ENCODE assay signal across 1 cellular context in the genomic region with DNA sequence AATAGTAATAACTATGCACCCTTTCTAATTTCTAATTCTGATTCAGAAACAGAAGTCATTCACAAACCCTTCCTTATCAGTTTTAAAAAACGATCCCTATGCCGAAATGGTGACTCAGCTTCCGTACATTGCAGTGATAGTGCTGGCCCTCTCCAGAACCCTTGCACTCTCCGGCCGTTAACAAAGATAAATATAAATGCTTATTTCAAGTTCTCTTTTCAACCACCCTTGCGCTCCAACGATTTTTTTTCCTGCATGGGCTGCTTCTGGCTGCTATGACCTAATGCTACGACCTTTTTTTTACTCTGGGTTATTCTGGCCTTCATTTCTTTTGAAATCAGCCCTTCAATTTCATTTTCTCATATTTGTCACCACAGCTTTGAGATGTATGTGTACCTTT.
TF ChIP-seq lines count a peak whose summit lies in the region.

No MANE protein-coding gene starts in this region.

TF ChIP-seq in GM23338, 12 proteins besides CTCF, POLR2A, EP300 and RAD21 (continued from another document):
- TF ChIP-seq, protein P1, sequence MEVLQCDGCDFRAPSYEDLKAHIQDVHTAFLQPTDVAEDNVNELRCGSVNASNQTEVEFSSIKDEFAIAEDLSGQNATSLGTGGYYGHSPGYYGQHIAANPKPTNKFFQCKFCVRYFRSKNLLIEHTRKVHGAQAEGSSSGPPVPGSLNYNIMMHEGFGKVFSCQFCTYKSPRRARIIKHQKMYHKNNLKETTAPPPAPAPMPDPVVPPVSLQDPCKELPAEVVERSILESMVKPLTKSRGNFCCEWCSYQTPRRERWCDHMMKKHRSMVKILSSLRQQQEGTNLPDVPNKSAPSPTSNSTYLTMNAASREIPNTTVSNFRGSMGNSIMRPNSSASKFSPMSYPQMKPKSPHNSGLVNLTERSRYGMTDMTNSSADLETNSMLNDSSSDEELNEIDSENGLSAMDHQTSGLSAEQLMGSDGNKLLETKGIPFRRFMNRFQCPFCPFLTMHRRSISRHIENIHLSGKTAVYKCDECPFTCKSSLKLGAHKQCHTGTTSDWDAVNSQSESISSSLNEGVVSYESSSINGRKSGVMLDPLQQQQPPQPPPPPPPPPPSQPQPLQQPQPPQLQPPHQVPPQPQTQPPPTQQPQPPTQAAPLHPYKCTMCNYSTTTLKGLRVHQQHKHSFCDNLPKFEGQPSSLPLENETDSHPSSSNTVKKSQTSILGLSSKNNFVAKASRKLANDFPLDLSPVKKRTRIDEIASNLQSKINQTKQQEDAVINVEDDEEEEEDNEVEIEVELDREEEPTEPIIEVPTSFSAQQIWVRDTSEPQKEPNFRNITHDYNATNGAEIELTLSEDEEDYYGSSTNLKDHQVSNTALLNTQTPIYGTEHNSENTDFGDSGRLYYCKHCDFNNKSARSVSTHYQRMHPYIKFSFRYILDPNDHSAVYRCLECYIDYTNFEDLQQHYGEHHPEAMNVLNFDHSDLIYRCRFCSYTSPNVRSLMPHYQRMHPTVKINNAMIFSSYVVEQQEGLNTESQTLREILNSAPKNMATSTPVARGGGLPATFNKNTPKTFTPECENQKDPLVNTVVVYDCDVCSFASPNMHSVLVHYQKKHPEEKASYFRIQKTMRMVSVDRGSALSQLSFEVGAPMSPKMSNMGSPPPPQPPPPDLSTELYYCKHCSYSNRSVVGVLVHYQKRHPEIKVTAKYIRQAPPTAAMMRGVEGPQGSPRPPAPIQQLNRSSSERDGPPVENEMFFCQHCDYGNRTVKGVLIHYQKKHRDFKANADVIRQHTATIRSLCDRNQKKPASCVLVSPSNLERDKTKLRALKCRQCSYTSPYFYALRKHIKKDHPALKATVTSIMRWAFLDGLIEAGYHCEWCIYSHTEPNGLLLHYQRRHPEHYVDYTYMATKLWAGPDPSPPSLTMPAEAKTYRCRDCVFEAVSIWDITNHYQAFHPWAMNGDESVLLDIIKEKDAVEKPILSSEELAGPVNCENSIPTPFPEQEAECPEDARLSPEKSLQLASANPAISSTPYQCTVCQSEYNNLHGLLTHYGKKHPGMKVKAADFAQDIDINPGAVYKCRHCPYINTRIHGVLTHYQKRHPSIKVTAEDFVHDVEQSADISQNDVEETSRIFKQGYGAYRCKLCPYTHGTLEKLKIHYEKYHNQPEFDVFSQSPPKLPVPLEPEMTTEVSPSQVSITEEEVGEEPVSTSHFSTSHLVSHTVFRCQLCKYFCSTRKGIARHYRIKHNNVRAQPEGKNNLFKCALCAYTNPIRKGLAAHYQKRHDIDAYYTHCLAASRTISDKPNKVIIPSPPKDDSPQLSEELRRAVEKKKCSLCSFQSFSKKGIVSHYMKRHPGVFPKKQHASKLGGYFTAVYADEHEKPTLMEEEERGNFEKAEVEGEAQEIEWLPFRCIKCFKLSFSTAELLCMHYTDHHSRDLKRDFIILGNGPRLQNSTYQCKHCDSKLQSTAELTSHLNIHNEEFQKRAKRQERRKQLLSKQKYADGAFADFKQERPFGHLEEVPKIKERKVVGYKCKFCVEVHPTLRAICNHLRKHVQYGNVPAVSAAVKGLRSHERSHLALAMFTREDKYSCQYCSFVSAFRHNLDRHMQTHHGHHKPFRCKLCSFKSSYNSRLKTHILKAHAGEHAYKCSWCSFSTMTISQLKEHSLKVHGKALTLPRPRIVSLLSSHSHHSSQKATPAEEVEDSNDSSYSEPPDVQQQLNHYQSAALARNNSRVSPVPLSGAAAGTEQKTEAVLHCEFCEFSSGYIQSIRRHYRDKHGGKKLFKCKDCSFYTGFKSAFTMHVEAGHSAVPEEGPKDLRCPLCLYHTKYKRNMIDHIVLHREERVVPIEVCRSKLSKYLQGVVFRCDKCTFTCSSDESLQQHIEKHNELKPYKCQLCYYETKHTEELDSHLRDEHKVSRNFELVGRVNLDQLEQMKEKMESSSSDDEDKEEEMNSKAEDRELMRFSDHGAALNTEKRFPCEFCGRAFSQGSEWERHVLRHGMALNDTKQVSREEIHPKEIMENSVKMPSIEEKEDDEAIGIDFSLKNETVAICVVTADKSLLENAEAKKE (CRISPR knock-in tag; IDR thresholded peaks at IDR 0.05): no peak
- no peak for TF ChIP-seq EZH2 (IDR thresholded peaks at IDR 0.05; ENCODE audit: low read depth, unreplicated experiment)
- no peak for TF ChIP-seq NANOG (IDR thresholded peaks at IDR 0.05; ENCODE audit: borderline replicate concordance)
TF ChIP-seq in GM23338: peak in this region for 0.
